In the genomic region with DNA sequence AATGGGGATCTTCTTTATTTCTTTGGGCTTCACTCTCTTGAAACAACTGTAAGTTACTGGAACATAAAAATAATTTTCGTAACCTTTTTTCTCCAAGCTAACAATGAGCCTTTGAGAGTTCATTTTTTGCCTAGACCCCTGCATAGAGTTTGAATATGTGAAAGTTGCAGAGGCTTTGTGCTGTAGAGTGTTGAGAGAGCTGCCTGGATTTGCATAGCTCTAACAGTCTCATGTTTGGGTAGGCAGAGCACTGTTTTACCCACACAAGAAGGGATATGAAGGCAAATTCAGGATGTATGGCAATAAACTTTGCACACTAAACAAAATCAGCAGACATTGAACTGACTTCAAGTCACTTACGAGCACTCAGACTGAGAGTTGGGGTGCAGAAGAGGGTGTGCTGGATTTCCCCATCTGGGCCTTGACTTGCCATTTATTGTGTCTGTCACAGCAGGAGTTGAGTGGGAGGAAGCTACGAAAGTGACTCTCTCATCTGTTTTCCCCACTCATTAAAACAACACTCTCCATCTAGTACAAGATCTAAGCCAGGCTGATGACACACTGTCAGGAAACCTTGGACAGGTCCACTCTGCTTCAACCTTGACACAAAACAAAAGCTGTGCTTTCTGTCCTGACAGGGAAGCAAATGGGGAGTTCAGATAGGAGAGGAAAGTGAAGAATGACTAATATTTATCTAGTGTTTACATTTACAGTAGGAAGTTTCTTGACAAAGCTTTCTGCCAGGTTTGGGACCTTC, we compare ENCODE assay signal across 8 cellular contexts.
DNase-seq lines count a peak whose midpoint lies in the region; ATAC-seq, FAIRE-seq and TF ChIP-seq lines count a peak whose summit lies in the region.
"Not testable (repeated sequence)": the region's sequence is repeated elsewhere in the genome, so short reads cannot be mapped to it uniquely, and the experiment has no call there.

No MANE protein-coding gene starts in this region.

- H3K9me3 ChIP-seq in Panc1 (ENCODE audit: control insufficient read depth, insufficient read depth, low read depth, low read length); GM12878 (replicated peaks; ENCODE audit: control insufficient read depth, insufficient read depth, low read length): not testable (repeated sequence)

- not testable (repeated sequence) for BruUV-seq in Panc1 (replicated peaks; lab: Mats Ljungman, UMichigan); GM12878 (replicated peaks; lab: Mats Ljungman, UMichigan)

- H4K20me1 ChIP-seq in GM12878 (ENCODE audit: control insufficient read depth, insufficient read depth): not testable (repeated sequence)

- RAD21 ChIA-PET in GM12878 (lab: Charles Lee; ENCODE audit: unreplicated experiment): not testable (repeated sequence)

- not testable (repeated sequence) for H3K4me2 ChIP-seq in GM12878 (ENCODE audit: control insufficient read depth, insufficient read depth)

- TF ChIP-seq RAD21 in GM12878 (IDR thresholded peaks at IDR 0.05; ENCODE audit: insufficient read depth, low read depth, low read length): not testable (repeated sequence)

- ATAC-seq in GM19023 (IDR thresholded peaks at IDR 0.05; ENCODE audit: unreplicated experiment): peak; percentile 70
- peak; percentile 87 for ATAC-seq in GM21526 (IDR thresholded peaks at IDR 0.05; ENCODE audit: low FRiP score, unreplicated experiment)
- peak; percentile 96 for ATAC-seq in HG02852 (IDR thresholded peaks at IDR 0.05; ENCODE audit: unreplicated experiment)
- ATAC-seq in HG03439 (IDR thresholded peaks at IDR 0.05; ENCODE audit: unreplicated experiment): peak; percentile 59
- peak; percentile 53 for ATAC-seq in Panc1
- peak; percentile 78 for ATAC-seq in GM12878

- DNase-seq in ELR (ENCODE audit: low read depth): peak; percentile 21
- not testable (repeated sequence) for DNase-seq in Panc1 (ENCODE audit: low read depth, low spot score); GM12878 (ENCODE audit: low read depth, low spot score)
- peak; percentile 32 for DNase-seq in stimulated activated CD4-positive, alpha-beta T cell treated with anti-CD3 and anti-CD28 coated beads, Interleukin-1b, Interleukin-23, amount 100 ng/mL, for 48 hours

- H3K36me3 ChIP-seq in Panc1 (ENCODE audit: control insufficient read depth, insufficient read depth, low read length); GM12878 (ENCODE audit: control insufficient read depth in 2 of 2, insufficient read depth in 2 of 2, low read length in 1 of 2): not testable (repeated sequence)

- H3K27me3 ChIP-seq in Panc1 (ENCODE audit: control insufficient read depth, insufficient read depth, low read length); GM12878 (replicated peaks in 1 of 2; ENCODE audit: control insufficient read depth in 2 of 2, insufficient read depth in 2 of 2, low read length in 1 of 2): not testable (repeated sequence)

- H3K4me3 ChIP-seq in Panc1 (ENCODE audit: low read depth in 2 of 2, low read length in 2 of 2); GM12878: not testable (repeated sequence)

- CTCF ChIA-PET in Panc1 (lab: Charles Lee); GM12878 (lab: Yijun Ruan, JAX): not testable (repeated sequence)

- not testable (repeated sequence) for H3K4me1 ChIP-seq in Panc1 (ENCODE audit: control insufficient read depth, insufficient read depth, low read length); GM12878 (ENCODE audit: control insufficient read depth, insufficient read depth, low read length)

- not testable (repeated sequence) for H3K9ac ChIP-seq in GM12878 (ENCODE audit: control insufficient read depth, insufficient read depth, low read length)

- H2AFZ ChIP-seq in GM12878 (ENCODE audit: control insufficient read depth, low read depth, low read length): not testable (repeated sequence)

- POLR2A ChIA-PET in Panc1 (lab: Charles Lee); GM12878 (lab: Charles Lee): not testable (repeated sequence)

- TF ChIP-seq EP300 in GM12878 (IDR thresholded peaks at IDR 0.05; ENCODE audit: borderline replicate concordance in 1 of 2, control insufficient read depth in 1 of 2, low read depth in 2 of 2, low read length in 2 of 2): not testable (repeated sequence)

- peak; percentile 80 for FAIRE-seq in GM12878 (lab: Jason Lieb, UNC)

- TF ChIP-seq POLR2A in GM12878 (IDR thresholded peaks at IDR 0.05; ENCODE audit: low read depth, low read length): not testable (repeated sequence)

- intact Hi-C loops in Panc1 (cut with micrococcal nuclease; ENCODE audit: unreplicated experiment); GM12878 (cut with micrococcal nuclease; ENCODE audit: unreplicated experiment): not testable (repeated sequence)

- not testable (repeated sequence) for TF ChIP-seq CTCF in Panc1 (IDR thresholded peaks at IDR 0.05); GM12878 (IDR thresholded peaks at IDR 0.05 in 2 of 3, conservative IDR thresholded peaks at IDR 0.05 in 1 of 3; ENCODE audit: control insufficient read depth in 2 of 3, extremely low read depth in 1 of 3, insufficient read depth in 1 of 3, low read depth in 3 of 3, low read length in 3 of 3)

- H3K27ac ChIP-seq in Panc1 (ENCODE audit: low read length); GM12878 (ENCODE audit: control insufficient read depth, insufficient read depth): not testable (repeated sequence)

- WGBS in GM12878 (ENCODE audit: insufficient coverage, insufficient replicate concordance, low lambda C conversion rate, missing lambda C conversion rate): 96% methylated on average over 1 of the region's 3 CpGs

- SMC1A ChIA-PET in GM12878 (lab: Charles Lee; ENCODE audit: uncharacterized antibody, unreplicated experiment): not testable (repeated sequence)

- not testable (repeated sequence) for H3K79me2 ChIP-seq in GM12878 (ENCODE audit: control insufficient read depth, insufficient read depth, low read length)

- in situ Hi-C loops in Panc1 (cut with HindIII; ENCODE audit: low pct_unique_long_range_greater_than_20kb, low sequenced_read_pairs); GM12878 (cut with MboI): not testable (repeated sequence)
